In the genomic region with DNA sequence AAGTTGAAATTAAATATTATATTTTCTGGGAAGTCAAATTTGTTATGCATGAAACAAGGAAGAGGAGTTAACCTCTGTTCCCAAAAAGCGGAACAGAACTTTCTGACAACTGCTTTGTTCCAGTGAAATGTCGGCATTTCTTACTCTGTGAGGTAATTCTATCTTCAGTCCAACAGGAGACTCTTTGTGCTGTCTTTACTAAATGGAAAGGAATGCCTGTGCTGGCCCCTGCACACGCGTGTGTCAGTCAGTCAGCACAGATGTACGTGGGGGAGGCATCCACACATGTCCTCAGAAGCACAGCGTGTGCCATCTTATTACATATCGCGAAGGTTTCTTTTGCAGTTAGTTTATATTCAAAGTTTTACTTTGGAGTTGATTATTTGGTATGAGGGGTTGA, we compare ENCODE assay signal across 8 cellular contexts. TPM values are rescaled to one million over a fixed set of nuclear protein-coding genes. Genes with fewer than 3 reads are reported as not detected.
A peak's percentile ranks its signal among the peaks of the same experiment; 100 is the strongest.
DNase-seq lines count a peak whose midpoint lies in the region; ATAC-seq lines count a peak whose summit lies in the region.

No MANE protein-coding gene starts in this region.

- H2BK120ac ChIP-seq in mesenchymal stem cell (ENCODE audit: low read depth, low read length), result no peak overlapping the region

- no peak overlapping the region for H4K91ac ChIP-seq in mesenchymal stem cell (ENCODE audit: low read length)

- no peak overlapping the region for H2AFZ ChIP-seq in mesenchymal stem cell (ENCODE audit: low read depth, low read length)

- H3K27ac ChIP-seq in mesenchymal stem cell (ENCODE audit: low read length, poor library complexity, severe bottlenecking), result peak overlapping the region; percentile 2
- H3K27ac ChIP-seq in urinary bladder (ENCODE audit: low read depth), result no peak overlapping the region

- no peak overlapping the region for H2BK15ac ChIP-seq in mesenchymal stem cell (ENCODE audit: low read depth, poor library complexity, severe bottlenecking)

- peaks cover 5% of the 10 kb centered on the region for H3K36me3 ChIP-seq in endocrine pancreas (ENCODE audit: control insufficient read depth, insufficient read depth, low read length)
- H3K36me3 ChIP-seq in mesenchymal stem cell (ENCODE audit: control insufficient read depth in 1 of 2, insufficient read depth in 2 of 2, low read depth in 1 of 2, low read length in 2 of 2), result peaks cover 6 to 34% of the 10 kb centered on the region in 2 experiments
- peaks cover 2% of the 10 kb centered on the region for H3K36me3 ChIP-seq in urinary bladder (ENCODE audit: insufficient read depth)

- H3K4me3 ChIP-seq in endocrine pancreas (ENCODE audit: control insufficient read depth, insufficient read depth, low read length) (peak overlapping the region; percentile 5), mesenchymal stem cell (ENCODE audit: insufficient read depth in 1 of 2, low read depth in 1 of 2, low read length in 2 of 2) (peak overlapping the region in 1 of 2 experiments; percentile 89), urinary bladder (ENCODE audit: low read depth, low read length) (peak overlapping the region; percentile 5)

- H2BK12ac ChIP-seq in mesenchymal stem cell (ENCODE audit: low read length in 2 of 2), result no peak overlapping the region

- peaks cover 8% of the 10 kb centered on the region for H3K79me1 ChIP-seq in mesenchymal stem cell (replicated peaks; ENCODE audit: low read length, poor library complexity, severe bottlenecking)

- H3K4ac ChIP-seq in mesenchymal stem cell (ENCODE audit: low read depth in 1 of 2, low read length in 2 of 2), result no peak overlapping the region

- no peak overlapping the region for H2AK5ac ChIP-seq in mesenchymal stem cell (ENCODE audit: low read length, severe bottlenecking)

- no peak for ATAC-seq in HG03139 (IDR thresholded peaks at IDR 0.05; ENCODE audit: unreplicated experiment)

- H3K9me3 ChIP-seq in endocrine pancreas (ENCODE audit: control insufficient read depth, low read length) (no peaks in the 10 kb centered on the region), mesenchymal stem cell (ENCODE audit: control insufficient read depth, low read length) (no peaks in the 10 kb centered on the region)

- 62% methylated on average over 8 of the region's 8 CpGs for WGBS in mesenchymal stem cell
- 12% methylated on average over 8 of the region's 8 CpGs for WGBS in urinary bladder

- no peak overlapping the region for H4K8ac ChIP-seq in mesenchymal stem cell (ENCODE audit: low read length)

- no peak overlapping the region for H2BK5ac ChIP-seq in mesenchymal stem cell (ENCODE audit: low read depth, low read length, poor library complexity, severe bottlenecking)

- peak overlapping the region; percentile 55 for H3K4me2 ChIP-seq in mesenchymal stem cell (ENCODE audit: low read length, poor library complexity, severe bottlenecking)

- no peak overlapping the region for H3K23ac ChIP-seq in mesenchymal stem cell (ENCODE audit: low read length in 2 of 2)

- H3K9ac ChIP-seq in endocrine pancreas (ENCODE audit: control insufficient read depth, insufficient read depth, low read length), result no peak overlapping the region
- peak overlapping the region; percentile 97 for H3K9ac ChIP-seq in mesenchymal stem cell (ENCODE audit: low read length)

- H3K27me3 ChIP-seq in endocrine pancreas (ENCODE audit: control insufficient read depth, insufficient read depth, low read length) (no peaks in the 10 kb centered on the region), mesenchymal stem cell (ENCODE audit: control insufficient read depth in 1 of 2, insufficient read depth in 1 of 2, low read length in 2 of 2) (no peaks in the 10 kb centered on the region)

- H3K14ac ChIP-seq in mesenchymal stem cell (ENCODE audit: low read length in 2 of 2), result no peak overlapping the region

- peak; percentile 28 for DNase-seq in SIG-M5 treated with dmso at 0.1 percent for 504 hours (lab: John Stamatoyannopoulos, UW; ENCODE audit: unreplicated experiment)
- no peak for DNase-seq in SIG-M5 (lab: John Stamatoyannopoulos, UW)
- peak; percentile 77 for DNase-seq in mesenchymal stem cell
- DNase-seq in NK-92 (lab: John Stamatoyannopoulos, UW; ENCODE audit: unreplicated experiment), result no peak
- DNase-seq in effector CD4-positive, alpha-beta T cell, result no peak

- H3K4me1 ChIP-seq in endocrine pancreas (ENCODE audit: control insufficient read depth, insufficient read depth, low read length) (peaks cover 11% of the 10 kb centered on the region), mesenchymal stem cell (ENCODE audit: control insufficient read depth, insufficient read depth, low read depth, low read length) (peaks cover 2% of the 10 kb centered on the region), urinary bladder (ENCODE audit: insufficient read depth) (no peaks in the 10 kb centered on the region)

- H3K18ac ChIP-seq in mesenchymal stem cell (ENCODE audit: low read depth in 1 of 2, low read length in 2 of 2), result no peak overlapping the region

RNA-seq across cellular contexts. Expression of a gene that starts 37.5 kb away (rescaled TPM):
- 10.2 TPM for polyA plus RNA-seq in mesenchymal stem cell (2013, experiment 1 of 2)
- polyA plus RNA-seq in mesenchymal stem cell (2013, experiment 2 of 2), result 10.9 TPM
- 108 TPM for total RNA-seq in urinary bladder
- polyA plus RNA-seq in urinary bladder, result 54.0 TPM

RNA-seq across cellular contexts. Expression of a gene that starts 45.2 kb away (rescaled TPM):
- polyA plus RNA-seq in mesenchymal stem cell (2013, experiment 1 of 2), result not detected
- not detected for polyA plus RNA-seq in mesenchymal stem cell (2013, experiment 2 of 2)
- 0.16 TPM for total RNA-seq in urinary bladder
- 0.05 TPM for polyA plus RNA-seq in urinary bladder

RNA-seq across cellular contexts. Expression of a gene that starts 49.5 kb away (rescaled TPM):
- polyA plus RNA-seq in mesenchymal stem cell (2013, experiment 1 of 2), result not detected
- polyA plus RNA-seq in mesenchymal stem cell (2013, experiment 2 of 2), result not detected
- not detected for total RNA-seq in urinary bladder
- not detected for polyA plus RNA-seq in urinary bladder

Comparison
In these comparisons a context has a peak if more than half of its experiments do, and no peak if none do; other contexts are left out.
1. DNase-seq: peak in SIG-M5 treated with dmso at 0.1 percent for 504 hours (single experiment) and mesenchymal stem cell (single experiment); none in SIG-M5 (single experiment), NK-92 (single experiment) and effector CD4-positive, alpha-beta T cell (single experiment).